Comparison of ENCODE assay signal across 8 cellular contexts in genomic region chr15:90956551-90957104, GRCh38. TPM values are rescaled to one million over a fixed set of nuclear protein-coding genes. Genes with fewer than 3 reads are reported as not detected.
DNase-seq lines count a peak whose midpoint lies in the region; ATAC-seq and TF ChIP-seq lines count a peak whose summit lies in the region.

No MANE protein-coding gene starts in this region.

- H3K27ac ChIP-seq in OCI-LY1 (ENCODE audit: low read depth, low read length, poor library complexity, severe bottlenecking): peak overlapping the region; percentile 98
- peak overlapping the region; percentile 31 for H3K27ac ChIP-seq in naive thymus-derived CD4-positive, alpha-beta T cell (ENCODE audit: low read depth, low read length)

- H3K4me1 ChIP-seq in OCI-LY1 (ENCODE audit: insufficient read depth, low read length, severe bottlenecking): peaks cover 24% of the 10 kb centered on the region
- H3K4me1 ChIP-seq in naive thymus-derived CD4-positive, alpha-beta T cell (ENCODE audit: control insufficient read depth in 2 of 2, insufficient read depth in 2 of 2, low read length in 2 of 2): peaks cover 10 to 15% of the 10 kb centered on the region in 2 donors

- peak; percentile 65 for DNase-seq in AG10803 (ENCODE audit: low read depth)
- DNase-seq in activated T-helper 2 cell treated with anti-CD3 and anti-CD28 coated beads, Interferon-gamma antibody, Interleukin-2, Interleukin-4, amounts not matched to agents 10 μg/mL and 5 μg/mL and 100 μg/mL, durations not matched to agents 14 hours and 24 hours and 36 hours (ENCODE audit: low spot score): peak; percentile 50
- peak; percentile 59 for DNase-seq in fibroblast of mammary gland (ENCODE audit: low read depth)
- DNase-seq in naive thymus-derived CD4-positive, alpha-beta T cell: peak; percentile 10 to 74 (median 48)
- DNase-seq in pons (ENCODE audit: low spot score): no peak

- peak; percentile 25 for ATAC-seq in HG02642 (IDR thresholded peaks at IDR 0.05; ENCODE audit: poor library complexity, unreplicated experiment)
- peak; percentile 23 for ATAC-seq in naive thymus-derived CD4-positive, alpha-beta T cell
- peak; percentile 44 for ATAC-seq in stimulated activated memory B cell treated with anti-CD40 and anti-IgM and Interleukin-4, amounts not matched to agents 10 μg/mL and 1 μg/mL and 100 μg/mL, for 72 hours

- CTCF ChIA-PET in naive thymus-derived CD4-positive, alpha-beta T cell (lab: Charles Lee): interaction anchor here (1.0 to 7.7 kb wide), 4 partner anchors 18 to 93 kb away, joined by 4 to 67 read pairs (median 12); partner anchors contain the start of genes HDDC3 and UNC45A

- no peaks in the 10 kb centered on the region for H3K9me3 Mint-ChIP-seq in activated T-helper 2 cell treated with anti-CD3 and anti-CD28 coated beads, Interferon-gamma antibody, Interleukin-2, Interleukin-4, amounts not matched to agents 10 μg/mL and 5 μg/mL and 100 μg/mL, durations not matched to agents 14 hours and 24 hours and 36 hours
- no peaks in the 10 kb centered on the region for H3K9me3 Mint-ChIP-seq in naive thymus-derived CD4-positive, alpha-beta T cell
- no peaks in the 10 kb centered on the region for H3K9me3 Mint-ChIP-seq in stimulated activated memory B cell treated with anti-CD40 and anti-IgM and Interleukin-4, amounts not matched to agents 10 μg/mL and 1 μg/mL and 100 μg/mL, for 72 hours

- H3K36me3 Mint-ChIP-seq in activated T-helper 2 cell treated with anti-CD3 and anti-CD28 coated beads, Interferon-gamma antibody, Interleukin-2, Interleukin-4, amounts not matched to agents 10 μg/mL and 5 μg/mL and 100 μg/mL, durations not matched to agents 14 hours and 24 hours and 36 hours (ENCODE audit: low read depth): peaks cover 53% of the 10 kb centered on the region
- H3K36me3 Mint-ChIP-seq in naive thymus-derived CD4-positive, alpha-beta T cell: peaks cover 5 to 31% (median 12%) of the 10 kb centered on the region in 5 donors
- peaks cover 40% of the 10 kb centered on the region for H3K36me3 Mint-ChIP-seq in stimulated activated memory B cell treated with anti-CD40 and anti-IgM and Interleukin-4, amounts not matched to agents 10 μg/mL and 1 μg/mL and 100 μg/mL, for 72 hours

- POLR2A ChIA-PET in naive thymus-derived CD4-positive, alpha-beta T cell (lab: Charles Lee): interaction anchor here (0.5 to 9.2 kb wide), 4 partner anchors 23 to 237 kb away, joined by 3 to 119 read pairs (median 3); partner anchors contain the start of genes HDDC3 and UNC45A

- H3K27me3 ChIP-seq in OCI-LY1 (ENCODE audit: insufficient read depth, low read length): no peaks in the 10 kb centered on the region
- H3K27me3 ChIP-seq in naive thymus-derived CD4-positive, alpha-beta T cell (ENCODE audit: control insufficient read depth in 2 of 2, insufficient read depth in 2 of 2, low read length in 2 of 2): no peaks in the 10 kb centered on the region

- H3K9me2 ChIP-seq in OCI-LY1 (ENCODE audit: low read depth, low read length): no peaks in the 10 kb centered on the region

- H3K9ac ChIP-seq in OCI-LY1 (ENCODE audit: low read length): peak overlapping the region; percentile 94

- H3K36me3 ChIP-seq in OCI-LY1 (ENCODE audit: insufficient read depth, low read length): peaks cover 39% of the 10 kb centered on the region
- peaks cover 0 to 41% (median 0%) of the 10 kb centered on the region in 3 experiments for H3K36me3 ChIP-seq in naive thymus-derived CD4-positive, alpha-beta T cell (ENCODE audit: control insufficient read depth in 2 of 3, insufficient read depth in 3 of 3, low read length in 3 of 3)

- H2AFZ ChIP-seq in OCI-LY1 (ENCODE audit: low read length): no peak overlapping the region

- intact Hi-C loops in activated T-helper 2 cell treated with anti-CD3 and anti-CD28 coated beads, Interferon-gamma antibody, Interleukin-2, Interleukin-4, amounts not matched to agents 10 μg/mL and 5 μg/mL and 100 μg/mL, durations not matched to agents 14 hours and 24 hours and 36 hours (cut with micrococcal nuclease): loop anchor here (1.0 to 5.0 kb wide), 3 partner anchors 36 to 94 kb away; partner anchors contain the start of gene PRC1
- intact Hi-C loops in naive thymus-derived CD4-positive, alpha-beta T cell (cut with micrococcal nuclease): loop anchor here (1.0 to 10.0 kb wide), 4 partner anchors 77 to 898 kb away; partner anchors contain the start of gene SLCO3A1 (in 1 of the 2)

- H3K4me2 ChIP-seq in OCI-LY1 (ENCODE audit: low read length): peak overlapping the region; percentile 96

- H3K4me1 Mint-ChIP-seq in activated T-helper 2 cell treated with anti-CD3 and anti-CD28 coated beads, Interferon-gamma antibody, Interleukin-2, Interleukin-4, amounts not matched to agents 10 μg/mL and 5 μg/mL and 100 μg/mL, durations not matched to agents 14 hours and 24 hours and 36 hours (ENCODE audit: low read depth): peaks cover 15% of the 10 kb centered on the region
- peaks cover 6 to 24% (median 12%) of the 10 kb centered on the region in 7 donors for H3K4me1 Mint-ChIP-seq in naive thymus-derived CD4-positive, alpha-beta T cell
- peaks cover 25% of the 10 kb centered on the region for H3K4me1 Mint-ChIP-seq in stimulated activated memory B cell treated with anti-CD40 and anti-IgM and Interleukin-4, amounts not matched to agents 10 μg/mL and 1 μg/mL and 100 μg/mL, for 72 hours

- H3K4me3 Mint-ChIP-seq in activated T-helper 2 cell treated with anti-CD3 and anti-CD28 coated beads, Interferon-gamma antibody, Interleukin-2, Interleukin-4, amounts not matched to agents 10 μg/mL and 5 μg/mL and 100 μg/mL, durations not matched to agents 14 hours and 24 hours and 36 hours (ENCODE audit: low read depth): peak overlapping the region; percentile 85
- peak overlapping the region; percentile 45 to 88 (median 78) for H3K4me3 Mint-ChIP-seq in naive thymus-derived CD4-positive, alpha-beta T cell
- H3K4me3 Mint-ChIP-seq in stimulated activated memory B cell treated with anti-CD40 and anti-IgM and Interleukin-4, amounts not matched to agents 10 μg/mL and 1 μg/mL and 100 μg/mL, for 72 hours: peak overlapping the region; percentile 61

- H3K79me2 ChIP-seq in OCI-LY1 (ENCODE audit: insufficient read depth, low read length): no peaks in the 10 kb centered on the region

- no peaks in the 10 kb centered on the region for H3K27me3 Mint-ChIP-seq in activated T-helper 2 cell treated with anti-CD3 and anti-CD28 coated beads, Interferon-gamma antibody, Interleukin-2, Interleukin-4, amounts not matched to agents 10 μg/mL and 5 μg/mL and 100 μg/mL, durations not matched to agents 14 hours and 24 hours and 36 hours (ENCODE audit: low read depth)
- H3K27me3 Mint-ChIP-seq in naive thymus-derived CD4-positive, alpha-beta T cell: no peaks in the 10 kb centered on the region
- no peaks in the 10 kb centered on the region for H3K27me3 Mint-ChIP-seq in stimulated activated memory B cell treated with anti-CD40 and anti-IgM and Interleukin-4, amounts not matched to agents 10 μg/mL and 1 μg/mL and 100 μg/mL, for 72 hours

- H4K20me1 ChIP-seq in OCI-LY1 (ENCODE audit: insufficient read depth, low read length): no peaks in the 10 kb centered on the region

- TF ChIP-seq CTCF in AG10803 (conservative IDR thresholded peaks at IDR 0.05; ENCODE audit: low read length): peak; percentile 44
- TF ChIP-seq CTCF in OCI-LY1 (IDR thresholded peaks at IDR 0.05; ENCODE audit: low read length): peak; percentile 97
- TF ChIP-seq CTCF in fibroblast of mammary gland (conservative IDR thresholded peaks at IDR 0.05; ENCODE audit: control insufficient read depth, insufficient read depth, low read depth, low read length): peak; percentile 47

- H3K4me3 ChIP-seq in AG10803 (ENCODE audit: low read length): peak overlapping the region; percentile 68
- peak overlapping the region; percentile 66 for H3K4me3 ChIP-seq in OCI-LY1 (ENCODE audit: low read depth, low read length, poor library complexity, severe bottlenecking)
- H3K4me3 ChIP-seq in fibroblast of mammary gland (ENCODE audit: control insufficient read depth, low read depth, low read length): peak overlapping the region; percentile 73
- H3K4me3 ChIP-seq in naive thymus-derived CD4-positive, alpha-beta T cell (ENCODE audit: low read length): peak overlapping the region; percentile 19

- peak overlapping the region; percentile 86 for H3K27ac Mint-ChIP-seq in activated T-helper 2 cell treated with anti-CD3 and anti-CD28 coated beads, Interferon-gamma antibody, Interleukin-2, Interleukin-4, amounts not matched to agents 10 μg/mL and 5 μg/mL and 100 μg/mL, durations not matched to agents 14 hours and 24 hours and 36 hours
- peak overlapping the region in 3 of 9 donors; percentile 21 to 96 (median 54) for H3K27ac Mint-ChIP-seq in naive thymus-derived CD4-positive, alpha-beta T cell
- H3K27ac Mint-ChIP-seq in stimulated activated memory B cell treated with anti-CD40 and anti-IgM and Interleukin-4, amounts not matched to agents 10 μg/mL and 1 μg/mL and 100 μg/mL, for 72 hours: no peak overlapping the region

- H3K9me3 ChIP-seq in OCI-LY1 (ENCODE audit: low read length): no peaks in the 10 kb centered on the region
- H3K9me3 ChIP-seq in naive thymus-derived CD4-positive, alpha-beta T cell (ENCODE audit: control insufficient read depth in 2 of 3, low read length in 3 of 3): no peaks in the 10 kb centered on the region

- no peaks in the 10 kb centered on the region for H3F3A ChIP-seq in OCI-LY1 (ENCODE audit: insufficient read depth, low read length)

RNA-seq across cellular contexts. Expression of gene RCCD1, which starts 1.9 kb away (rescaled TPM):
- total RNA-seq in activated T-helper 2 cell treated with anti-CD3 and anti-CD28 coated beads, Interferon-gamma antibody, Interleukin-2, Interleukin-4, amounts not matched to agents 10 μg/mL and 5 μg/mL and 100 μg/mL, durations not matched to agents 14 hours and 24 hours and 36 hours: 30.1 and 31.0 TPM in 2 replicates
- 10 to 100 TPM in 3 of 5 experiments, 1 to 10 TPM in 2; 5.8 to 24.6 (median 16.3) TPM for total RNA-seq in naive thymus-derived CD4-positive, alpha-beta T cell
- polyA plus RNA-seq in naive thymus-derived CD4-positive, alpha-beta T cell: 1 to 10 TPM; 2.5 to 3.9 TPM

RNA-seq across cellular contexts. Expression of gene UNC45A, which starts 21.5 kb away (rescaled TPM):
- 74.1 and 75.7 TPM in 2 replicates for total RNA-seq in activated T-helper 2 cell treated with anti-CD3 and anti-CD28 coated beads, Interferon-gamma antibody, Interleukin-2, Interleukin-4, amounts not matched to agents 10 μg/mL and 5 μg/mL and 100 μg/mL, durations not matched to agents 14 hours and 24 hours and 36 hours
- total RNA-seq in naive thymus-derived CD4-positive, alpha-beta T cell: 10 to 100 TPM; 34.2 to 72.7 (median 62.0) TPM
- 10 to 100 TPM; 57.3 to 75.1 TPM for polyA plus RNA-seq in naive thymus-derived CD4-positive, alpha-beta T cell

RNA-seq across cellular contexts. Expression of gene HDDC3, which starts 24.3 kb away (rescaled TPM):
- 38.6 and 43.0 TPM in 2 replicates for total RNA-seq in activated T-helper 2 cell treated with anti-CD3 and anti-CD28 coated beads, Interferon-gamma antibody, Interleukin-2, Interleukin-4, amounts not matched to agents 10 μg/mL and 5 μg/mL and 100 μg/mL, durations not matched to agents 14 hours and 24 hours and 36 hours
- 10 to 100 TPM; 13.3 to 34.2 (median 29.0) TPM for total RNA-seq in naive thymus-derived CD4-positive, alpha-beta T cell
- 10 to 100 TPM; 48.9 to 50.9 TPM for polyA plus RNA-seq in naive thymus-derived CD4-positive, alpha-beta T cell

RNA-seq across cellular contexts. Expression of gene PRC1, which starts 37.7 kb away (rescaled TPM):
- total RNA-seq in activated T-helper 2 cell treated with anti-CD3 and anti-CD28 coated beads, Interferon-gamma antibody, Interleukin-2, Interleukin-4, amounts not matched to agents 10 μg/mL and 5 μg/mL and 100 μg/mL, durations not matched to agents 14 hours and 24 hours and 36 hours: 91.8 and 95.2 TPM in 2 replicates
- 10 to 100 TPM in 3 of 5 experiments, 1 to 10 TPM in 2; 2.6 to 98.9 (median 19.4) TPM for total RNA-seq in naive thymus-derived CD4-positive, alpha-beta T cell
- under 1 TPM; 0.47 to 0.53 TPM for polyA plus RNA-seq in naive thymus-derived CD4-positive, alpha-beta T cell

RNA-seq across cellular contexts. Expression of gene MAN2A2, which starts 53.5 kb away (rescaled TPM):
- total RNA-seq in activated T-helper 2 cell treated with anti-CD3 and anti-CD28 coated beads, Interferon-gamma antibody, Interleukin-2, Interleukin-4, amounts not matched to agents 10 μg/mL and 5 μg/mL and 100 μg/mL, durations not matched to agents 14 hours and 24 hours and 36 hours: 200 and 201 TPM in 2 replicates
- total RNA-seq in naive thymus-derived CD4-positive, alpha-beta T cell: 100 to 1,000 TPM; 117 to 171 (median 149) TPM
- polyA plus RNA-seq in naive thymus-derived CD4-positive, alpha-beta T cell: 1 to 10 TPM; 7.1 to 8.4 TPM

Comparison
In these comparisons a context has a peak if more than half of its experiments do, and no peak if none do; other contexts are left out.
1. H3K4me3 ChIP-seq: peak in every context shown above with its lines; median percentile 73 in fibroblast of mammary gland; 68 in AG10803; 66 in OCI-LY1; 19 in naive thymus-derived CD4-positive, alpha-beta T cell.
2. CTCF ChIP-seq: peak in every context shown above with its lines; median percentile 97 in OCI-LY1; 47 in fibroblast of mammary gland; 44 in AG10803.